Comparison of ENCODE assay signal across 8 cellular contexts in genomic region chr12:111766608-111767361, GRCh38. TPM values are rescaled to one million over a fixed set of nuclear protein-coding genes. Genes with fewer than 3 reads are reported as not detected.
DNase-seq lines count a peak whose midpoint lies in the region; ATAC-seq and TF ChIP-seq lines count a peak whose summit lies in the region.

Gene ALDH2, plus strand, starts transcription at chr12:111766933. Its CDS starts 50 bp downstream, at chr12:111766983.

- TF ChIP-seq CTCF in AG04449 (IDR thresholded peaks at IDR 0.05; ENCODE audit: insufficient read depth, low read length, missing control alignments) (peak; percentile 3), endothelial cell (IDR thresholded peaks at IDR 0.05; ENCODE audit: unreplicated experiment) (no peak)

- H2AK5ac ChIP-seq in mesendoderm (ENCODE audit: low read length) = peak within 1 kb of the TSS; percentile 92

- no peaks in the 10 kb centered on the region for H3K36me3 Mint-ChIP-seq in activated CD8-positive, alpha-beta T cell treated with anti-CD3 and anti-CD28 coated beads, Interleukin-2, amount 10 ng/mL, durations not matched to agents 7 days and 5 days (ENCODE audit: low read depth)
- H3K36me3 Mint-ChIP-seq in endothelial cell (ENCODE audit: low read depth, unreplicated experiment) = peaks cover 3% of the 10 kb centered on the region

- H3K4me1 Mint-ChIP-seq in activated CD8-positive, alpha-beta T cell treated with anti-CD3 and anti-CD28 coated beads, Interleukin-2, amount 10 ng/mL, durations not matched to agents 7 days and 5 days (ENCODE audit: low read depth) = peaks cover 21% of the 10 kb centered on the region
- H3K4me1 Mint-ChIP-seq in endothelial cell (ENCODE audit: unreplicated experiment) = peaks cover 33% of the 10 kb centered on the region

- H2BK120ac ChIP-seq in mesendoderm (ENCODE audit: low read depth, low read length) = no peak within 1 kb of the TSS

- no peak for DNase-seq in AG04449 (ENCODE audit: low read depth, low spot score)
- peak; percentile 76 for DNase-seq in NCI-H1105 treated with DMSO at 0.1 percent for 48 hours (lab: John Stamatoyannopoulos, UW)
- DNase-seq in activated CD8-positive, alpha-beta T cell treated with anti-CD3 and anti-CD28 coated beads, Interleukin-2, amount 10 ng/mL, durations not matched to agents 7 days and 5 days = no peak
- peak; percentile 80 for DNase-seq in endothelial cell (ENCODE audit: low spot score)
- DNase-seq in mesendoderm = peak; percentile 93
- DNase-seq in stimulated activated CD8-positive, alpha-beta memory T cell treated with anti-CD3 and anti-CD28 coated beads, Interleukin-4, amount 100 ng/mL, for 48 hours = peak; percentile 65

- no CpG with 5 or more reads among the region's 73 CpGs for WGBS in mesendoderm (ENCODE audit: extremely low coverage, insufficient coverage, low lambda C conversion rate)

- H3K56ac ChIP-seq in mesendoderm (ENCODE audit: low read length) = peak within 1 kb of the TSS; percentile 97

- peak within 1 kb of the TSS; percentile 95 for H3K18ac ChIP-seq in mesendoderm (ENCODE audit: low read length)

- H3K23ac ChIP-seq in mesendoderm (ENCODE audit: low read length) = peak within 1 kb of the TSS; percentile 80

- H4K8ac ChIP-seq in mesendoderm (ENCODE audit: low read depth, low read length) = no peak within 1 kb of the TSS

- CTCF ChIA-PET in AG04449 (lab: Yijun Ruan, JAX) = interaction anchor here (0.8 to 0.9 kb wide), 2 partner anchors 13 to 46 kb away, joined by 3 read pairs; no protein-coding TSS in a partner anchor
- CTCF ChIA-PET in activated CD8-positive, alpha-beta T cell treated with anti-CD3 and anti-CD28 coated beads, Interleukin-2, amount 10 ng/mL, durations not matched to agents 7 days and 5 days (lab: Charles Lee) = no interaction called here

- H3K4me1 ChIP-seq in mesendoderm (ENCODE audit: control insufficient read depth, low read depth, low read length) = peaks cover 8% of the 10 kb centered on the region

- peak within 1 kb of the TSS; percentile 95 for H3K9ac ChIP-seq in mesendoderm (ENCODE audit: low read length)

- peaks cover 52% of the 10 kb centered on the region for H3K27me3 Mint-ChIP-seq in activated CD8-positive, alpha-beta T cell treated with anti-CD3 and anti-CD28 coated beads, Interleukin-2, amount 10 ng/mL, durations not matched to agents 7 days and 5 days (ENCODE audit: low read depth)
- peaks cover 9% of the 10 kb centered on the region for H3K27me3 Mint-ChIP-seq in endothelial cell (ENCODE audit: unreplicated experiment)

- peak within 1 kb of the TSS; percentile 22 for H3K27ac Mint-ChIP-seq in activated CD8-positive, alpha-beta T cell treated with anti-CD3 and anti-CD28 coated beads, Interleukin-2, amount 10 ng/mL, durations not matched to agents 7 days and 5 days
- peak within 1 kb of the TSS; percentile 83 for H3K27ac Mint-ChIP-seq in endothelial cell (ENCODE audit: unreplicated experiment)

- H3K36me3 ChIP-seq in mesendoderm (ENCODE audit: control insufficient read depth, insufficient read depth, low read length) = no peaks in the 10 kb centered on the region

- H3K9me3 Mint-ChIP-seq in activated CD8-positive, alpha-beta T cell treated with anti-CD3 and anti-CD28 coated beads, Interleukin-2, amount 10 ng/mL, durations not matched to agents 7 days and 5 days (ENCODE audit: insufficient read depth) = no peaks in the 10 kb centered on the region
- H3K9me3 Mint-ChIP-seq in endothelial cell (ENCODE audit: unreplicated experiment) = no peaks in the 10 kb centered on the region

- H3K4ac ChIP-seq in mesendoderm (ENCODE audit: low read depth, low read length) = peak within 1 kb of the TSS; percentile 76

- no peaks in the 10 kb centered on the region for H3K27me3 ChIP-seq in mesendoderm (ENCODE audit: insufficient read depth, low read length, poor library complexity)

- H3K4me2 ChIP-seq in mesendoderm (ENCODE audit: low read length) = peak within 1 kb of the TSS; percentile 99

- H3K4me3 Mint-ChIP-seq in activated CD8-positive, alpha-beta T cell treated with anti-CD3 and anti-CD28 coated beads, Interleukin-2, amount 10 ng/mL, durations not matched to agents 7 days and 5 days = peak within 1 kb of the TSS; percentile 59
- H3K4me3 Mint-ChIP-seq in endothelial cell (ENCODE audit: unreplicated experiment) = peak within 1 kb of the TSS; percentile 94

- H4K5ac ChIP-seq in mesendoderm (ENCODE audit: low read length) = no peak within 1 kb of the TSS

- peak within 1 kb of the TSS; percentile 70 for H3K4me3 ChIP-seq in AG04449 (ENCODE audit: low read depth, low read length)
- H3K4me3 ChIP-seq in mesendoderm (ENCODE audit: low read length) = peak within 1 kb of the TSS; percentile 90

- H3K79me1 ChIP-seq in mesendoderm (ENCODE audit: low read length) = peaks cover 8% of the 10 kb centered on the region

- peak within 1 kb of the TSS; percentile 71 for H3K27ac ChIP-seq in mesendoderm (ENCODE audit: low read depth, low read length)

- ATAC-seq in GM18909 (IDR thresholded peaks at IDR 0.05; ENCODE audit: poor library complexity, unreplicated experiment) = peak; percentile 52
- peak; percentile 82 for ATAC-seq in activated CD8-positive, alpha-beta T cell treated with anti-CD3 and anti-CD28 coated beads, Interleukin-2, amount 10 ng/mL, durations not matched to agents 7 days and 5 days
- no peak for ATAC-seq in GM21526 (IDR thresholded peaks at IDR 0.05; ENCODE audit: low FRiP score, unreplicated experiment)

- no peak within 1 kb of the TSS for H2BK15ac ChIP-seq in mesendoderm (replicated peaks; ENCODE audit: low read depth)

- POLR2A ChIA-PET in AG04449 (lab: Yijun Ruan, JAX) = no interaction called here
- POLR2A ChIA-PET in activated CD8-positive, alpha-beta T cell treated with anti-CD3 and anti-CD28 coated beads, Interleukin-2, amount 10 ng/mL, durations not matched to agents 7 days and 5 days (lab: Charles Lee) = interaction anchor here (1.1 kb wide), 1 partner anchor 9 kb away, joined by 3 read pairs; no protein-coding TSS in a partner anchor

- H2BK5ac ChIP-seq in mesendoderm (ENCODE audit: low read length) = no peak within 1 kb of the TSS

- H3K79me2 ChIP-seq in mesendoderm (ENCODE audit: control insufficient read depth, insufficient read depth, low read length) = peaks cover 2% of the 10 kb centered on the region

RNA-seq across cellular contexts. Expression of gene ALDH2, which starts in this region (rescaled TPM):
- under 1 TPM; 0.29 to 0.31 TPM for total RNA-seq in activated CD8-positive, alpha-beta T cell treated with anti-CD3 and anti-CD28 coated beads, Interleukin-2, amount 10 ng/mL, durations not matched to agents 7 days and 5 days
- 98.5 TPM for total RNA-seq in endothelial cell (ENCODE audit: unreplicated experiment)
- polyA plus RNA-seq in mesendoderm (2013, experiment 1 of 2) = 9.7 TPM
- polyA plus RNA-seq in mesendoderm (2013, experiment 2 of 2) = 9.5 TPM

Comparison
In these comparisons a context has a peak if more than half of its experiments do, and no peak if none do; other contexts are left out.
1. RNA of gene ALDH2 (total RNA-seq): 98.5 TPM in endothelial cell (single experiment); 0.29 to 0.31 TPM in activated CD8-positive, alpha-beta T cell treated with anti-CD3 and anti-CD28 coated beads, Interleukin-2, amount 10 ng/mL, durations not matched to agents 7 days and 5 days; every median in the first group is over 10 times any median in the second.
2. Peak in ATAC-seq in activated CD8-positive, alpha-beta T cell treated with anti-CD3 and anti-CD28 coated beads, Interleukin-2, amount 10 ng/mL, durations not matched to agents 7 days and 5 days; RNA of the gene not detected or under 1 TPM.
3. DNase-seq: peak in NCI-H1105 treated with DMSO at 0.1 percent for 48 hours (single experiment), endothelial cell (single experiment), mesendoderm (single experiment) and stimulated activated CD8-positive, alpha-beta memory T cell treated with anti-CD3 and anti-CD28 coated beads, Interleukin-4, amount 100 ng/mL, for 48 hours (single experiment); none in AG04449 (single experiment) and activated CD8-positive, alpha-beta T cell treated with anti-CD3 and anti-CD28 coated beads, Interleukin-2, amount 10 ng/mL, durations not matched to agents 7 days and 5 days (single experiment).